ENCODE assay signal across 1 cellular context in genomic region chr2:196677404-196677803, GRCh38.
TF ChIP-seq lines count a peak whose summit lies in the region.

No MANE protein-coding gene starts in this region.

TF ChIP-seq in H1, 55 proteins besides CTCF, POLR2A, EP300 and RAD21:
- TF ChIP-seq TBP (IDR thresholded peaks at IDR 0.05; ENCODE audit: low read depth, low read length) (no peak), EGR1 (IDR thresholded peaks at IDR 0.05; ENCODE audit: borderline replicate concordance, low read depth, low read length) (no peak), GABPA (IDR thresholded peaks at IDR 0.05; ENCODE audit: borderline replicate concordance, insufficient read depth, low read length) (no peak), YY1 (IDR thresholded peaks at IDR 0.05; ENCODE audit: low read depth, low read length) (no peak), MAFK (IDR thresholded peaks at IDR 0.05; ENCODE audit: low read depth, low read length) (0 out of 2 replicates have a peak, but pooled peaks have one; percentile 14)
